ENCODE assay signal across 8 cellular contexts in the genomic region with DNA sequence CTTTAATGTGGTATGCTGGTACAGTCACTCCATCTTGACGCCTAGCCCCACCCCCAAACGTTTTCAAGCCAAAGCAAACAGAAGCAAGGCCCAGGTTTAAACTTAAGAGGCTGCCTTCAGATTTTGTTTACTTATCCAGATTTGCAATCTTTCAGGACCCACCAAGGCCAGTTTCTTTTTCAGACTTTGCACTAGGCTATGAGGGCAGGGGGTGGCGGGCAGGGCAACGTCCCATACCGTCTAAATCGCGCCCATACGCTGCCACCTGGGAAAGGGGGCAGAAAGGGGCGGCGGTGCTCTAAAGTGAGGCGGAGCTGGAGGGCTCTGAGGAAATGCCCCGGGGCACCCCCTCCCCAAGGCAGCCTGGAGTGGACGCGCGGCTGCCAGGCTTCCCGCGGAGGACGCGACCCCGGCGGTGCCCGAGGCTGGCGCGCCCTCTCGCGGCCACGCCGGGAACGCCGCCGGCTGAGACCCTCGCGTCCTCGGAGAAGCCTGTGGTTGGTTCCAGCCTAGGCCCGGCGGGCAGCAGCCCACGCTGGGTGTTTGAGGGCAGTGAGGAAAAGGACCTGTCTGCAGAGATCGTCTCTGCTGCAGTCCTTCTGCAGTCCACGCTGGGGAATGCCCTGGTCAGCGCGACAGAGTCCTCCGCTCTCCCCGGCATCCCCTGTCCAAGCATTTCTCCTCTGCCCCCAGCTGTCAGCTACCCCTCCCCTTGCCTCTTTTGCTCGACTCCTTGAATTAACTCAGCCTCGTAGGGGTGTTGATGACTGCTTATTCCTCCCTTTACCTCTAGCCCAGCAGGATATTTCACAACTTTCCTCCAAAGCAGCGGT.
DNase-seq lines count a peak whose midpoint lies in the region; ATAC-seq, FAIRE-seq and TF ChIP-seq lines count a peak whose summit lies in the region.

No MANE protein-coding gene starts in this region.

- H3K27me3 Mint-ChIP-seq in H9 (ENCODE audit: low read depth) = peaks cover 43% of the 10 kb centered on the region
- H3K27me3 Mint-ChIP-seq in activated T-helper 2 cell treated with anti-CD3 and anti-CD28 coated beads, Interferon-gamma antibody, Interleukin-2, Interleukin-4, amounts not matched to agents 10 μg/mL and 5 μg/mL and 100 μg/mL, durations not matched to agents 14 hours and 24 hours and 36 hours (ENCODE audit: low read depth) = peaks cover 33% of the 10 kb centered on the region

- H2BK20ac ChIP-seq in H9 (ENCODE audit: low read depth, low read length, poor library complexity, severe bottlenecking) = no peak overlapping the region

- no peak overlapping the region for H3K9ac ChIP-seq in H9 (ENCODE audit: extremely low read depth, insufficient read length, low read length)
- H3K9ac ChIP-seq in PC-3 (ENCODE audit: low read length) = peak overlapping the region; percentile 64

- peak; percentile 75 for ATAC-seq in PC-3
- peak; percentile 86 to 96 (median 94) for ATAC-seq in pancreas
- peak; percentile 96 for ATAC-seq in upper lobe of right lung

- POLR2A ChIA-PET in PC-3 (lab: Charles Lee; ENCODE audit: unreplicated experiment) = no interaction called here

- peak overlapping the region; percentile 48 to 68; a peak in 4 of 5 replicates for H3K4me3 Mint-ChIP-seq in H9
- H3K4me3 Mint-ChIP-seq in activated T-helper 2 cell treated with anti-CD3 and anti-CD28 coated beads, Interferon-gamma antibody, Interleukin-2, Interleukin-4, amounts not matched to agents 10 μg/mL and 5 μg/mL and 100 μg/mL, durations not matched to agents 14 hours and 24 hours and 36 hours (ENCODE audit: low read depth) = peak overlapping the region; percentile 56

- no peak overlapping the region for H3K27ac Mint-ChIP-seq in H9
- H3K27ac Mint-ChIP-seq in activated T-helper 2 cell treated with anti-CD3 and anti-CD28 coated beads, Interferon-gamma antibody, Interleukin-2, Interleukin-4, amounts not matched to agents 10 μg/mL and 5 μg/mL and 100 μg/mL, durations not matched to agents 14 hours and 24 hours and 36 hours = no peak overlapping the region

- H4K8ac ChIP-seq in H9 (replicated peaks; ENCODE audit: insufficient read length, low read depth, low read length) = no peak overlapping the region

- no peaks in the 10 kb centered on the region for H3K9me2 ChIP-seq in PC-3 (replicated peaks; ENCODE audit: low read length)

- H3T11ph ChIP-seq in H9 (ENCODE audit: low read length) = no peak overlapping the region

- BruUV-seq in PC-3 (replicated peaks; lab: Mats Ljungman, UMichigan) = no TSS peak

- no peak overlapping the region for H3K18ac ChIP-seq in H9 (ENCODE audit: insufficient read length, low read depth, low read length)

- no peak overlapping the region for H2BK15ac ChIP-seq in H9 (ENCODE audit: low read depth, low read length)

- H3K27ac ChIP-seq in H9 (ENCODE audit: insufficient read length, low read depth, low read length) = no peak overlapping the region
- H3K27ac ChIP-seq in PC-3 (ENCODE audit: low read length) = peak overlapping the region; percentile 64
- peak overlapping the region in 1 of 4 donors; percentile 1 for H3K27ac ChIP-seq in pancreas
- H3K27ac ChIP-seq in upper lobe of right lung = no peak overlapping the region

- H3K4me2 ChIP-seq in H9 (ENCODE audit: insufficient read depth, insufficient read length, low read length) (peak overlapping the region; percentile 32), PC-3 (ENCODE audit: low read length) (peak overlapping the region; percentile 94)

- H3K36me3 ChIP-seq in PC-3 (ENCODE audit: low read depth, low read length) (no peaks in the 10 kb centered on the region), pancreas (no peaks in the 10 kb centered on the region), upper lobe of right lung (no peaks in the 10 kb centered on the region)

- H2AFZ ChIP-seq in H9 (ENCODE audit: low read length) (no peak overlapping the region), PC-3 (ENCODE audit: low read length) (peak overlapping the region; percentile 93)

- intact Hi-C loops in PC-3 (cut with micrococcal nuclease) = loop anchor here (1.0 to 5.0 kb wide), 2 partner anchors 79 to 135 kb away; no protein-coding TSS in a partner anchor
- intact Hi-C loops in activated T-helper 2 cell treated with anti-CD3 and anti-CD28 coated beads, Interferon-gamma antibody, Interleukin-2, Interleukin-4, amounts not matched to agents 10 μg/mL and 5 μg/mL and 100 μg/mL, durations not matched to agents 14 hours and 24 hours and 36 hours (cut with micrococcal nuclease) = loop anchor here (10.0 kb wide), 1 partner anchor 488 kb away; no protein-coding TSS in a partner anchor
- intact Hi-C loops in pancreas (cut with DNase I) = no loop called here
- intact Hi-C loops in upper lobe of right lung (cut with DNase I) = loop anchor here (5.0 kb wide), 1 partner anchor 340 kb away; no protein-coding TSS in a partner anchor

- no peaks in the 10 kb centered on the region for H3K79me1 ChIP-seq in H9 (ENCODE audit: insufficient read depth, low read depth, low read length, poor library complexity, severe bottlenecking)

- no peak overlapping the region for H3K23ac ChIP-seq in H9 (ENCODE audit: insufficient read length, low read depth, low read length)

- peaks cover 4 to 5% of the 10 kb centered on the region in 2 experiments for H3K4me1 Mint-ChIP-seq in H9
- H3K4me1 Mint-ChIP-seq in activated T-helper 2 cell treated with anti-CD3 and anti-CD28 coated beads, Interferon-gamma antibody, Interleukin-2, Interleukin-4, amounts not matched to agents 10 μg/mL and 5 μg/mL and 100 μg/mL, durations not matched to agents 14 hours and 24 hours and 36 hours (ENCODE audit: low read depth) = peaks cover 5% of the 10 kb centered on the region

- CTCF ChIA-PET in PC-3 (lab: Charles Lee) = interaction anchor here (0.6 kb wide), 1 partner anchor 85 kb away, joined by 3 read pairs; no protein-coding TSS in a partner anchor

- H3K4ac ChIP-seq in H9 (ENCODE audit: low read depth, low read length) = no peak overlapping the region

- no peak overlapping the region; the same call in 1 of the 2 replicates for H3K14ac ChIP-seq in H9 (ENCODE audit: insufficient read depth, low read length)

- no peaks in the 10 kb centered on the region for H3K36me3 Mint-ChIP-seq in H9 (ENCODE audit: insufficient read depth in 1 of 3, low read depth in 3 of 3)
- no peaks in the 10 kb centered on the region for H3K36me3 Mint-ChIP-seq in activated T-helper 2 cell treated with anti-CD3 and anti-CD28 coated beads, Interferon-gamma antibody, Interleukin-2, Interleukin-4, amounts not matched to agents 10 μg/mL and 5 μg/mL and 100 μg/mL, durations not matched to agents 14 hours and 24 hours and 36 hours (ENCODE audit: low read depth)

- H2BK12ac ChIP-seq in H9 (ENCODE audit: insufficient read length, low read depth, low read length) = no peak overlapping the region

- H4K91ac ChIP-seq in H9 (ENCODE audit: insufficient read length, low read depth, low read length) = no peak overlapping the region

- FAIRE-seq in frontal cortex (lab: Jason Lieb, UNC) (no peak), pancreas (lab: Jason Lieb, UNC) (no peak)

- no peaks in the 10 kb centered on the region for H3K9me3 ChIP-seq in H9 (ENCODE audit: control insufficient read depth, low read depth, low read length)
- H3K9me3 ChIP-seq in PC-3 (ENCODE audit: low read length) = no peaks in the 10 kb centered on the region
- no peaks in the 10 kb centered on the region for H3K9me3 ChIP-seq in pancreas
- no peaks in the 10 kb centered on the region for H3K9me3 ChIP-seq in upper lobe of right lung

- H3K4me3 ChIP-seq in PC-3 (ENCODE audit: low read length) (peak overlapping the region; percentile 66), pancreas (peak overlapping the region in 3 of 4 donors; percentile 11 to 45 (median 28)), upper lobe of right lung (peak overlapping the region; percentile 51)

- H3K27me3 ChIP-seq in H9 (ENCODE audit: insufficient read depth, low read length) (no peaks in the 10 kb centered on the region; the same call in 1 of the 2 replicates), PC-3 (ENCODE audit: low read length) (no peaks in the 10 kb centered on the region), pancreas (peaks cover 0 to 7% (median 0%) of the 10 kb centered on the region in 4 donors), upper lobe of right lung (no peaks in the 10 kb centered on the region)

- no peaks in the 10 kb centered on the region for H3K9me3 Mint-ChIP-seq in H9
- H3K9me3 Mint-ChIP-seq in activated T-helper 2 cell treated with anti-CD3 and anti-CD28 coated beads, Interferon-gamma antibody, Interleukin-2, Interleukin-4, amounts not matched to agents 10 μg/mL and 5 μg/mL and 100 μg/mL, durations not matched to agents 14 hours and 24 hours and 36 hours = no peaks in the 10 kb centered on the region

- no peak overlapping the region for H3K56ac ChIP-seq in H9 (ENCODE audit: insufficient read length, low read depth, low read length)

- TF ChIP-seq CTCF in AG09319 (IDR thresholded peaks at IDR 0.05; ENCODE audit: low read depth, low read length) = peak; percentile 56
- peak; percentile 99 for TF ChIP-seq CTCF in H9 (conservative IDR thresholded peaks at IDR 0.05)
- TF ChIP-seq CTCF in PC-3 (conservative IDR thresholded peaks at IDR 0.05; ENCODE audit: low read depth, low read length) = peak; percentile 97
- peak; percentile 87 to 97 (median 93) for TF ChIP-seq CTCF in pancreas (IDR thresholded peaks at IDR 0.05)
- peak; percentile 93 for TF ChIP-seq CTCF in upper lobe of right lung (IDR thresholded peaks at IDR 0.05)

- H3K23me2 ChIP-seq in H9 (ENCODE audit: insufficient read length, low read depth, low read length, poor library complexity, severe bottlenecking) = no peaks in the 10 kb centered on the region

- DNase-seq in AG09319 (ENCODE audit: extremely low read depth, low read depth) (no peak), H9 (peak; percentile 69), PC-3 (peak; percentile 84), frontal cortex (ENCODE audit: low spot score in 2 of 2) (peak; percentile 55 to 77), pancreas (peak; percentile 54 to 89 (median 66)), upper lobe of right lung (peak; percentile 83), NCI-H2107 treated with DMSO at 0.1 percent for 48 hours (lab: John Stamatoyannopoulos, UW; ENCODE audit: unreplicated experiment) (no peak)
- peak; percentile 42 for DNase-seq in activated T-helper 2 cell treated with anti-CD3 and anti-CD28 coated beads, Interferon-gamma antibody, Interleukin-2, Interleukin-4, amounts not matched to agents 10 μg/mL and 5 μg/mL and 100 μg/mL, durations not matched to agents 14 hours and 24 hours and 36 hours (ENCODE audit: low spot score)

- no peak overlapping the region for H2BK5ac ChIP-seq in H9 (ENCODE audit: insufficient read length, low read length)

- H2BK120ac ChIP-seq in H9 (ENCODE audit: low read depth, low read length, poor library complexity, severe bottlenecking) = no peak overlapping the region

- H3K4me1 ChIP-seq in H9 (ENCODE audit: insufficient read depth, low read length) (no peaks in the 10 kb centered on the region), PC-3 (ENCODE audit: insufficient read depth, low read length) (peaks cover 14% of the 10 kb centered on the region), pancreas (peaks cover 0 to 7% (median 6%) of the 10 kb centered on the region in 3 donors), upper lobe of right lung (peaks cover 7% of the 10 kb centered on the region)

- no peaks in the 10 kb centered on the region for H3F3A ChIP-seq in PC-3 (ENCODE audit: low read length, unreplicated experiment)

- H3K79me2 ChIP-seq in H9 (ENCODE audit: insufficient read depth, low read length) (no peaks in the 10 kb centered on the region), PC-3 (ENCODE audit: low read length) (no peaks in the 10 kb centered on the region)

- WGBS in H9 (ENCODE audit: extremely low coverage, insufficient read length, low lambda C conversion rate) = no CpG with 5 or more reads among the region's 46 CpGs
- WGBS in pancreas, 2 donors = 5 to 6% methylated on average over 31 to 46 of the region's 46 CpGs

- no peak overlapping the region for H2AK5ac ChIP-seq in H9 (ENCODE audit: insufficient read length, low read length)

- H4K20me1 ChIP-seq in H9 (ENCODE audit: control insufficient read depth, insufficient read depth, insufficient read length) (no peaks in the 10 kb centered on the region), PC-3 (ENCODE audit: low read length) (no peaks in the 10 kb centered on the region)

- no peak overlapping the region for H4K5ac ChIP-seq in H9 (ENCODE audit: insufficient read length, low read depth, low read length)

Comparison
In these comparisons a context has a peak if more than half of its experiments do, and no peak if none do; other contexts are left out.
1. DNase-seq: peak in H9 (single experiment), PC-3 (single experiment), activated T-helper 2 cell treated with anti-CD3 and anti-CD28 coated beads, Interferon-gamma antibody, Interleukin-2, Interleukin-4, amounts not matched to agents 10 μg/mL and 5 μg/mL and 100 μg/mL, durations not matched to agents 14 hours and 24 hours and 36 hours (single experiment), frontal cortex (2 of 2), pancreas (6 of 6) and upper lobe of right lung (single experiment); none in AG09319 (single experiment) and NCI-H2107 treated with DMSO at 0.1 percent for 48 hours (single experiment).
2. intact Hi-C loops: an anchor here in PC-3 (1.0 to 5.0 kb wide), activated T-helper 2 cell treated with anti-CD3 and anti-CD28 coated beads, Interferon-gamma antibody, Interleukin-2, Interleukin-4, amounts not matched to agents 10 μg/mL and 5 μg/mL and 100 μg/mL, durations not matched to agents 14 hours and 24 hours and 36 hours (10.0 kb wide) and upper lobe of right lung (5.0 kb wide); none called in pancreas.
3. Peak in every context shown above with its lines, with median percentiles within 50 percentile points of each other: CTCF ChIP-seq, ATAC-seq and H3K4me3 ChIP-seq.